31 cellular contexts compared by ENCODE assay signal in genomic region chr9:85466834-85467233, GRCh38.
"Had no signal": no experiment of that assay in that cellular context is flagged by ENCODE, and none has a peak within 500 bp of the region (broad histone marks: within the 10 kb centered on the region; RNA-seq: fewer than 3 reads in every experiment).

No MANE protein-coding gene starts in this region.

- H3K4me3 ChIP-seq: adrenal gland, PC-9 had no signal

- H3K36me3 Mint-ChIP-seq: activated naive CD4-positive, alpha-beta T cell treated with anti-CD3 and anti-CD28 coated beads, Interleukin-2, amount 50 U/mL, for 72 hours; brain had no signal

- H3K27ac ChIP-seq: adrenal gland, KMS-11, PC-9, RWPE1, WERI-Rb-1 had no signal

- H3K27me3 ChIP-seq: adrenal gland had no signal

- H3K9ac ChIP-seq: KMS-11 had no signal

- H3K4me2 ChIP-seq: KMS-11, PC-9 had no signal

- H3K27me3 Mint-ChIP-seq: brain had no signal

- H3K4me1 ChIP-seq: adrenal gland had no signal

- H2AFZ ChIP-seq: PC-9 had no signal

- H3K9me3 Mint-ChIP-seq: activated CD4-positive, alpha-beta T cell treated with anti-CD3 and anti-CD28 coated beads, Interleukin-2, amount 10 ng/mL, durations not matched to agents 7 days and 5 days; activated naive CD4-positive, alpha-beta T cell treated with anti-CD3 and anti-CD28 coated beads for 36 hours; activated naive CD4-positive, alpha-beta T cell treated with anti-CD3 and anti-CD28 coated beads, Interleukin-2, amount 50 U/mL, for 72 hours; activated T-cell treated with anti-CD3 and anti-CD28 coated beads, Interleukin-2, amount 50 U/mL, for 4 hours; activated T-helper 1 cell treated with anti-CD3 and anti-CD28 coated beads, Interleukin-12 subunit alpha, Interleukin-12 subunit beta, Interleukin-2, Interleukin-4 antibody, amounts not matched to agents 30 ng/mL and 10 ng/mL and 1 ng/mL, durations not matched to agents 14 hours and 24 hours and 36 hours; brain had no signal

- H3K4me1 Mint-ChIP-seq: activated CD4-positive, alpha-beta T cell treated with anti-CD3 and anti-CD28 coated beads for 36 hours; activated CD4-positive, alpha-beta T cell treated with anti-CD3 and anti-CD28 coated beads, Interleukin-2, amount 10 ng/mL, durations not matched to agents 7 days and 5 days; brain had no signal

- H3K4me3 Mint-ChIP-seq: activated CD4-positive, alpha-beta T cell treated with anti-CD3 and anti-CD28 coated beads for 36 hours; activated CD4-positive, alpha-beta T cell treated with anti-CD3 and anti-CD28 coated beads, Interleukin-2, amount 10 ng/mL, durations not matched to agents 7 days and 5 days; activated naive CD4-positive, alpha-beta T cell treated with anti-CD3 and anti-CD28 coated beads for 36 hours; activated T-cell treated with anti-CD3 and anti-CD28 coated beads, Interleukin-2, amount 50 U/mL, for 4 hours; activated T-helper 1 cell treated with anti-CD3 and anti-CD28 coated beads, Interleukin-12 subunit alpha, Interleukin-12 subunit beta, Interleukin-2, Interleukin-4 antibody, amounts not matched to agents 30 ng/mL and 10 ng/mL and 1 ng/mL, durations not matched to agents 14 hours and 24 hours and 36 hours; brain had no signal

- H3K27ac Mint-ChIP-seq: activated CD4-positive, alpha-beta T cell treated with anti-CD3 and anti-CD28 coated beads for 36 hours; activated CD4-positive, alpha-beta T cell treated with anti-CD3 and anti-CD28 coated beads, Interleukin-2, amount 10 ng/mL, durations not matched to agents 7 days and 5 days; activated naive CD4-positive, alpha-beta T cell treated with anti-CD3 and anti-CD28 coated beads for 36 hours; activated naive CD4-positive, alpha-beta T cell treated with anti-CD3 and anti-CD28 coated beads, Interleukin-2, amount 50 U/mL, for 72 hours; activated T-helper 1 cell treated with anti-CD3 and anti-CD28 coated beads, Interleukin-12 subunit alpha, Interleukin-12 subunit beta, Interleukin-2, Interleukin-4 antibody, amounts not matched to agents 30 ng/mL and 10 ng/mL and 1 ng/mL, durations not matched to agents 14 hours and 24 hours and 36 hours; brain had no signal

- DNase-seq: activated CD4-positive, alpha-beta T cell treated with anti-CD3 and anti-CD28 coated beads for 36 hours; activated CD4-positive, alpha-beta T cell treated with anti-CD3 and anti-CD28 coated beads, Interleukin-2, amount 10 ng/mL, durations not matched to agents 7 days and 5 days; activated CD4-positive, alpha-beta T cell treated with anti-CD3 and anti-CD28 coated beads, Interleukin-2, amount 50 U/mL, for 48 hours; activated CD8-positive, alpha-beta memory T cell treated with anti-CD3 and anti-CD28 coated beads, Interleukin-2, amount 50 U/mL, for 4 hours; activated gamma-delta T cell treated with Interleukin-2 at 50 U/mL for 16 hours; activated naive CD4-positive, alpha-beta T cell treated with anti-CD3 and anti-CD28 coated beads for 36 hours; activated T-cell treated with anti-CD3 and anti-CD28 coated beads for 4 hours; activated T-cell treated with anti-CD3 and anti-CD28 coated beads, Interleukin-2, amount 50 U/mL, for 4 hours; adrenal gland; caudate nucleus; MM.1S; MV-4-11; NCI-H1092; NCI-H1436 treated with DMSO at 0.1 percent for 48 hours; NCI-H1694 treated with DMSO at 0.1 percent for 48 hours; NCI-H2029; NCI-H510A; NCI-H526; NCI-H748 treated with DMSO at 0.1 percent for 48 hours; PC-9; SIG-M5; SW 1271; T1000; WERI-Rb-1 had no signal

- H3K36me3 ChIP-seq: adrenal gland, WERI-Rb-1 had no signal

- H3K9me3 ChIP-seq: adrenal gland had no signal

- ATAC-seq: activated CD4-positive, alpha-beta T cell treated with anti-CD3 and anti-CD28 coated beads for 36 hours; activated CD4-positive, CD25-positive, alpha-beta regulatory T cell treated with anti-CD3 and anti-CD28 coated beads, Interleukin-2, amount 50 U/mL, for 24 hours; activated naive CD4-positive, alpha-beta T cell treated with anti-CD3 and anti-CD28 coated beads, Interleukin-2, amount 50 U/mL, for 72 hours; activated T-cell treated with anti-CD3 and anti-CD28 coated beads, Interleukin-2, amount 50 U/mL, for 4 hours; Right ventricle myocardium inferior had no signal
